Comparison of ENCODE assay signal across 21 cellular contexts in genomic region chr16:8822403-8822802, GRCh38. TPM values are rescaled to one million over a fixed set of nuclear protein-coding genes. Genes with fewer than 3 reads are reported as not detected.
A peak's percentile ranks its signal among the peaks of the same experiment; 100 is the strongest.
DNase-seq lines count a peak whose midpoint lies in the region; ATAC-seq and TF ChIP-seq lines count a peak whose summit lies in the region.
"Had no signal": no experiment of that assay in that cellular context is flagged by ENCODE, and none has a peak within 500 bp of the region (broad histone marks: within the 10 kb centered on the region; RNA-seq: fewer than 3 reads in every experiment).

No MANE protein-coding gene starts in this region.

- in situ Hi-C loops in mammary epithelial cell (cut with MboI; ENCODE audit: low sequenced_read_pairs in 2 of 2): no loop called here
- in situ Hi-C loops in GM23248 (cut with MboI): no loop called here

- H3K27ac ChIP-seq in mammary epithelial cell (ENCODE audit: insufficient read depth, low read depth, low read length) (no peak overlapping the region), GM23248 (no peak overlapping the region)

- ATAC-seq in WTC11: peak; percentile 50; the same call in 1 of the 2 replicates
- ATAC-seq: SK-N-SH treated with all-trans-retinoic acid at 6 μM for 48 hours had no signal

- no peaks in the 10 kb centered on the region for H3K27me3 ChIP-seq in mammary epithelial cell (ENCODE audit: insufficient read depth, low read length)
- H3K27me3 ChIP-seq in GM23248 (replicated peaks; ENCODE audit: insufficient read depth): no peaks in the 10 kb centered on the region

- dilution Hi-C loops in mammary epithelial cell (cut with HindIII; ENCODE audit: low sequenced_read_pairs): no loop called here

- CTCF ChIA-PET in MCF 10A (lab: Yijun Ruan, JAX) (interaction anchor here (0.5 to 1.1 kb wide), 3 partner anchors 45 to 113 kb away, joined by 3 to 4 read pairs (median 4); no protein-coding TSS in a partner anchor), mammary epithelial cell (lab: Charles Lee; ENCODE audit: low non-redundant PET) (no interaction called here), WTC11 (lab: Charles Lee) (interaction anchor here (0.9 to 1.6 kb wide), 2 partner anchors 32 to 186 kb away, joined by 3 to 4 read pairs; no protein-coding TSS in a partner anchor)

- H3K4me1 ChIP-seq in mammary epithelial cell (ENCODE audit: insufficient read depth, low read length) (no peaks in the 10 kb centered on the region), GM23248 (ENCODE audit: insufficient read depth) (0 out of 2 replicates have a peak, but pooled peaks cover 2% of the 10 kb centered on the region)

- DNase-seq in MCF 10A (ENCODE audit: unreplicated experiment): no peak
- DNase-seq in mammary epithelial cell: no peak
- DNase-seq in WTC11 (ENCODE audit: low spot score): no peak
- peak; percentile 9 for DNase-seq in myocyte (ENCODE audit: low read depth)
- no peak for DNase-seq in GM23248
- no peak for DNase-seq in foreskin melanocyte
- no peak for DNase-seq in retina
- DNase-seq: C1 segment of cervical spinal cord, DND-41, KBM-7, NCI-H1417, NCI-H187, NCI-H2227 treated with DMSO at 0.1 percent for 48 hours, NCI-H510A treated with DMSO at 0.1 percent for 48 hours, NCI-H774, OCI-M1, RPMI8226, SHP77 treated with DMSO at 0.1 percent for 48 hours had no signal

- H3K9me3 ChIP-seq in mammary epithelial cell (replicated peaks; ENCODE audit: insufficient read depth, low read length) (no peaks in the 10 kb centered on the region), GM23248 (ENCODE audit: low read depth) (no peaks in the 10 kb centered on the region)

- BruUV-seq in MCF 10A (replicated peaks; lab: Mats Ljungman, UMichigan): no TSS peak
- no TSS peak for BruUV-seq in mammary epithelial cell (replicated peaks; lab: Mats Ljungman, UMichigan)

- peaks cover 41% of the 10 kb centered on the region; the same call in 1 of the 2 replicates for H3F3A ChIP-seq in GM23248 (ENCODE audit: insufficient read depth)

- H2AFZ ChIP-seq in mammary epithelial cell (ENCODE audit: low read depth, low read length) (no peak overlapping the region), GM23248 (no peak overlapping the region)

- H3K79me2 ChIP-seq in mammary epithelial cell (ENCODE audit: insufficient read depth, low read length): peaks cover 26% of the 10 kb centered on the region
- peaks cover 94% of the 10 kb centered on the region for H3K79me2 ChIP-seq in GM23248 (ENCODE audit: insufficient read depth)

- H3K27me3 Mint-ChIP-seq in MCF 10A (ENCODE audit: insufficient read depth, unreplicated experiment) (no peaks in the 10 kb centered on the region), WTC11 (ENCODE audit: low read depth) (no peaks in the 10 kb centered on the region)

- H3K36me3 ChIP-seq in mammary epithelial cell (ENCODE audit: insufficient read depth, low read length): peaks cover 19% of the 10 kb centered on the region
- peaks cover 67% of the 10 kb centered on the region for H3K36me3 ChIP-seq in GM23248 (ENCODE audit: low read depth)

- no peaks in the 10 kb centered on the region for H4K20me1 ChIP-seq in mammary epithelial cell (ENCODE audit: insufficient read depth, low read length)
- no peaks in the 10 kb centered on the region for H4K20me1 ChIP-seq in GM23248 (ENCODE audit: insufficient read depth)

- no peak overlapping the region for H3K4me3 Mint-ChIP-seq in MCF 10A (ENCODE audit: unreplicated experiment)
- no peak overlapping the region for H3K4me3 Mint-ChIP-seq in WTC11

- POLR2A ChIA-PET in MCF 10A (lab: Yijun Ruan, JAX) (interaction anchor here (0.7 kb wide), 1 partner anchor 21 kb away, joined by 3 read pairs; no protein-coding TSS in a partner anchor), WTC11 (lab: Charles Lee) (no interaction called here)

- H3K9ac ChIP-seq in mammary epithelial cell (ENCODE audit: insufficient read depth, low read length): no peak overlapping the region
- no peak overlapping the region for H3K9ac ChIP-seq in GM23248

- no peaks in the 10 kb centered on the region for H3K9me2 ChIP-seq in GM23248 (ENCODE audit: insufficient read depth)

- H3K27ac Mint-ChIP-seq in MCF 10A (ENCODE audit: low read depth, unreplicated experiment): peak overlapping the region; percentile 61
- peak overlapping the region; percentile 75 for H3K27ac Mint-ChIP-seq in WTC11

- no peaks in the 10 kb centered on the region for H3K9me3 Mint-ChIP-seq in MCF 10A (ENCODE audit: unreplicated experiment)
- peaks cover 4% of the 10 kb centered on the region; the same call in 1 of the 2 replicates for H3K9me3 Mint-ChIP-seq in WTC11

- no peak overlapping the region for H3K4me3 ChIP-seq in mammary epithelial cell (replicated peaks in 1 of 3; ENCODE audit: insufficient read depth in 1 of 3, low read depth in 2 of 3, low read length in 3 of 3)
- no peak overlapping the region for H3K4me3 ChIP-seq in GM23248

- H3K4me1 Mint-ChIP-seq in MCF 10A (ENCODE audit: insufficient read depth, unreplicated experiment) (no peaks in the 10 kb centered on the region), WTC11 (peaks cover 25% of the 10 kb centered on the region)

- H3K4me2 ChIP-seq in mammary epithelial cell (ENCODE audit: insufficient read depth, low read depth, low read length) (no peak overlapping the region), GM23248 (ENCODE audit: unreplicated experiment) (no peak overlapping the region)

- H3K36me3 Mint-ChIP-seq in MCF 10A (ENCODE audit: insufficient read depth, unreplicated experiment): peaks cover 90% of the 10 kb centered on the region
- peaks cover 77% of the 10 kb centered on the region for H3K36me3 Mint-ChIP-seq in WTC11

- intact Hi-C loops in MCF 10A (cut with micrococcal nuclease) (no loop called here), mammary epithelial cell (cut with micrococcal nuclease) (no loop called here)

- TF ChIP-seq CTCF in MCF 10A (IDR thresholded peaks at IDR 0.05; ENCODE audit: unreplicated experiment) (no peak), mammary epithelial cell (conservative IDR thresholded peaks at IDR 0.05 in 1 of 2, IDR thresholded peaks at IDR 0.05 in 1 of 2; ENCODE audit: extremely low read depth in 1 of 2, insufficient read depth in 1 of 2, low read depth in 1 of 2, low read length in 2 of 2) (no peak), WTC11 (IDR thresholded peaks at IDR 0.05) (no peak)

- WGBS in mammary epithelial cell (ENCODE audit: low coverage, missing lambda C conversion rate): 91% methylated on average over 3 of the region's 3 CpGs
- WGBS in GM23248 (ENCODE audit: low coverage in 1 of 2, low lambda C conversion rate in 2 of 2, missing lambda C conversion rate in 2 of 2), 2 experiments: 85 to 90% methylated on average over 3 of the region's 3 CpGs

TF ChIP-seq in WTC11, 78 proteins besides CTCF, POLR2A, EP300 and RAD21 (continues in another document):
- TF ChIP-seq CREB1 (CRISPR knock-in tag; IDR thresholded peaks at IDR 0.05) (no peak), ATF6 (CRISPR knock-in tag; IDR thresholded peaks at IDR 0.05) (no peak), JUN (CRISPR knock-in tag; IDR thresholded peaks at IDR 0.05) (no peak), ZNF671 (CRISPR knock-in tag; IDR thresholded peaks at IDR 0.05) (no peak), MXD4 (CRISPR knock-in tag; IDR thresholded peaks at IDR 0.05; ENCODE audit: borderline replicate concordance) (no peak), FOXK1 (CRISPR knock-in tag; IDR thresholded peaks at IDR 0.05) (no peak), TP53 (CRISPR knock-in tag; IDR thresholded peaks at IDR 0.05) (no peak), SOX15 (CRISPR knock-in tag; IDR thresholded peaks at IDR 0.05) (no peak), ZNF396 (CRISPR knock-in tag; IDR thresholded peaks at IDR 0.05; ENCODE audit: borderline replicate concordance) (no peak)

RNA-seq across cellular contexts. Expression of gene PMM2, which starts 24.8 kb away (rescaled TPM):
- total RNA-seq in MCF 10A (2022): 59.4 and 60.6 TPM in 2 replicates
- total RNA-seq in mammary epithelial cell: 10 to 100 TPM; 36.2 to 67.8 TPM
- polyA plus RNA-seq in mammary epithelial cell: 34.2 TPM
- polyA minus RNA-seq in mammary epithelial cell: 68.8 TPM
- 43.5 to 53.8 TPM (median 46.1 TPM) in 3 replicates for total RNA-seq in WTC11 (2021)
- total RNA-seq in myocyte: 19.8 and 30.8 TPM in 2 replicates
- 34.3 TPM for polyA plus RNA-seq in myocyte (2012)
- total RNA-seq in GM23248 (2014; rRNA removed; shearing (Covaris generic)): 39.6 and 61.6 TPM in 2 replicates
- 45.7 and 46.4 TPM in 2 replicates for polyA plus RNA-seq in GM23248 (2016; fragmentation: Nextera tagmentation; extraction: Ambion mirVana)

RNA-seq across cellular contexts. Expression of gene TMEM186, which starts 25.0 kb away (rescaled TPM):
- 12.9 and 13.9 TPM in 2 replicates for total RNA-seq in MCF 10A (2022)
- 1 to 10 TPM; 4.5 to 9.8 TPM for total RNA-seq in mammary epithelial cell
- 10.8 TPM for polyA plus RNA-seq in mammary epithelial cell
- polyA minus RNA-seq in mammary epithelial cell: not detected
- 13.9 to 17.8 TPM (median 14.6 TPM) in 3 replicates for total RNA-seq in WTC11 (2021)
- total RNA-seq in myocyte: 3.8 and 5.9 TPM in 2 replicates
- 12.2 TPM for polyA plus RNA-seq in myocyte (2012)
- total RNA-seq in GM23248 (2014; rRNA removed; shearing (Covaris generic)): 2.0 and 4.9 TPM in 2 replicates
- polyA plus RNA-seq in GM23248 (2016; fragmentation: Nextera tagmentation; extraction: Ambion mirVana): 10.8 and 12.1 TPM in 2 replicates

RNA-seq across cellular contexts. Expression of gene CARHSP1, which starts 46.4 kb away (rescaled TPM):
- total RNA-seq in MCF 10A (2022): 23.9 and 27.8 TPM in 2 replicates
- 10 to 100 TPM; 50.2 to 51.7 TPM for total RNA-seq in mammary epithelial cell
- polyA plus RNA-seq in mammary epithelial cell: 64.3 TPM
- polyA minus RNA-seq in mammary epithelial cell: 37.8 TPM
- total RNA-seq in WTC11 (2021): 260 to 271 TPM (median 261 TPM) in 3 replicates
- total RNA-seq in myocyte: 91.4 and 96.3 TPM in 2 replicates
- polyA plus RNA-seq in myocyte (2012): 87.2 TPM
- total RNA-seq in GM23248 (2014; rRNA removed; shearing (Covaris generic)): 129 and 143 TPM in 2 replicates
- polyA plus RNA-seq in GM23248 (2016; fragmentation: Nextera tagmentation; extraction: Ambion mirVana): 150 and 156 TPM in 2 replicates

RNA-seq across cellular contexts. Expression of gene LITAFD, which starts 59.7 kb away (rescaled TPM):
- total RNA-seq in MCF 10A (2022) (not detected in 2 replicates), mammary epithelial cell (not detected), WTC11 (2021) (not detected in 3 replicates), myocyte (not detected in 2 replicates)
- polyA plus RNA-seq in mammary epithelial cell (not detected), GM23248 (2016; fragmentation: Nextera tagmentation; extraction: Ambion mirVana) (not detected in 2 replicates)
- polyA minus RNA-seq in mammary epithelial cell: not detected
- not detected for polyA plus RNA-seq in myocyte (2012)
- total RNA-seq in GM23248 (2014; rRNA removed; shearing (Covaris generic)): not detected in 2 replicates
- total RNA-seq: G401, HepG2 had no signal
- polyA plus RNA-seq: HepG2 had no signal
